Comparison of ENCODE assay signal across 24 cellular contexts in the genomic region with DNA sequence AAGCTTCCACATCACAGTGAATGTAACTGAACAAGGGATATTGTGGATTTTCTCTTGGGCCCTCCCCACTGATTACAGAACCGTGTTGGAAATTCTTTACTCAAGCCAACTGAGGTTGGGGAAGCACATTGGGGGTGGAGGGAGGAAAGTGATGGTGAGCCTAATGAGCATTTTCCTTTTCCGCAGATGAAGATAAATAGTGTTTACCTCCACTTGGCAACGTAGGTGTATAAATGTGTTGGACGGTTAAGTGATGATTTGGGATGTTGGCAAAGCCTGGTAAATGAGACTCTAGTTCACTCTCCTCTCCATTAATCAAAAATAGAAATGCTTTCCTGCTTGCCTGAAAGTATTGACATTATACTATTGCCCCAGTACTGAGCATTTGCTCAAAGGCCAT. TPM values are rescaled to one million over a fixed set of nuclear protein-coding genes. Genes with fewer than 3 reads are reported as not detected.
"Had no signal": no experiment of that assay in that cellular context is flagged by ENCODE, and none has a peak within 500 bp of the region (broad histone marks: within the 10 kb centered on the region; RNA-seq: fewer than 3 reads in every experiment).

No MANE protein-coding gene starts in this region.

- H3K27ac Mint-ChIP-seq: T-cell had no signal

- H3K4me2 ChIP-seq: SK-N-SH had no signal

- H3K27ac ChIP-seq: RWPE1 had no signal

- H3K27me3 ChIP-seq: MG63 had no signal

- H3K4me3 Mint-ChIP-seq: T-cell had no signal

- H3K36me3 Mint-ChIP-seq: T-cell had no signal

- H3K4me1 Mint-ChIP-seq: T-cell had no signal

- H3K9me3 ChIP-seq: MG63, SK-N-SH had no signal

- H3K36me3 ChIP-seq: MG63 had no signal

- H3K4me3 ChIP-seq: MG63 had no signal

- DNase-seq: IMR-90; KG1; MG63; NCI-H1092; NCI-H1105 treated with DMSO at 0.1 percent for 48 hours; NCI-H1417 treated with DMSO at 0.1 percent for 48 hours; NCI-H146; NCI-H1694 treated with DMSO at 0.1 percent for 48 hours; NCI-H1930; NCI-H2171; NCI-H345; NCI-H446 treated with DMSO at 0.1 percent for 48 hours; NCI-H510A treated with DMSO at 0.1 percent for 48 hours; NCI-H526; NK-92 treated with Interleukin-12 subunit alpha and Interleukin-12 subunit beta, amount 100 ng/mL, for 24 hours; PC-3; SHP77; SK-N-SH; SW 1271; T-cell had no signal

- H3K9me3 Mint-ChIP-seq: T-cell had no signal

- ATAC-seq: HepG2, Panc1, PC-3, T-cell had no signal

RNA-seq across cellular contexts. Expression of a gene that starts 27.1 kb away (rescaled TPM):
- total RNA-seq: HepG2, HT-29, IMR-90, PC-3 had no signal
